29 cellular contexts compared by ENCODE assay signal in the genomic region with DNA sequence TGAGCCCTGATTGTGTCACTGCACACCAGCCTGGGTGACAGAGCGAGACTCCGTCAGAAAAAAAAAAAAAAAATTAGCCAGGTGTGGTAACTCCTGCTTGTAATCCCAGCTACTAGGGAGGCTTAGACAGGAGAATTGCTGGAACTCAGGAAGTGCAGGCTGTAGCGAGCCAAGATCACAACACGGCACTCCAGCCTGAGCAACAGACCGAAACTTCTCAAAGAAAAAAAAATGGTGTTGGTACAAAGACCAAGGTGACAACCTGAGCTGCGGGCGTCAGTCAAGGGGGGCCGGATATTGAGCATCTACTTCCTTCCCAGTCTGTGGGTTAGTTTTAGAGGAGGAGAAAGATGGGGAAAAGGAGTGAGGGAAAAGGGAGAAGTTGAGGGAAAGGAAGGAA. TPM values are rescaled to one million over a fixed set of nuclear protein-coding genes. Genes with fewer than 3 reads are reported as not detected.
DNase-seq lines count a peak whose midpoint lies in the region; ATAC-seq, FAIRE-seq and TF ChIP-seq lines count a peak whose summit lies in the region.
"Had no signal": no experiment of that assay in that cellular context is flagged by ENCODE, and none has a peak within 500 bp of the region (broad histone marks: within the 10 kb centered on the region; RNA-seq: fewer than 3 reads in every experiment).

No MANE protein-coding gene starts in this region.

- H2BK12ac ChIP-seq in H1 (ENCODE audit: low read depth, low read length), result no peak overlapping the region

- no peaks in the 10 kb centered on the region for H3K4me1 ChIP-seq in H1 (replicated peaks in 1 of 4; ENCODE audit: control insufficient read depth in 3 of 4, insufficient read depth in 4 of 4, low read length in 3 of 4)
- peaks cover 11 to 13% of the 10 kb centered on the region in 2 experiments for H3K4me1 ChIP-seq in neutrophil (ENCODE audit: control insufficient read depth in 1 of 2, insufficient read depth in 1 of 2, low read depth in 1 of 2, low read length in 1 of 2)
- no peaks in the 10 kb centered on the region for H3K4me1 ChIP-seq in right lobe of liver
- H3K4me1 ChIP-seq: testis had no signal

- H3K27ac ChIP-seq in H1 (ENCODE audit: low read depth, low read length), result no peak overlapping the region
- H3K27ac ChIP-seq in neutrophil, result peak overlapping the region; percentile 22
- no peak overlapping the region for H3K27ac ChIP-seq in right lobe of liver
- H3K27ac ChIP-seq: dorsolateral prefrontal cortex, testis had no signal

- H2BK5ac ChIP-seq in H1 (ENCODE audit: low read depth, low read length), result no peak overlapping the region

- peak overlapping the region; percentile 51; the same call in 1 of the 2 replicates for H4K8ac ChIP-seq in H1 (ENCODE audit: extremely low read depth, insufficient read depth, low read length)

- peaks cover 18% of the 10 kb centered on the region for H3K27me3 Mint-ChIP-seq in activated naive CD8-positive, alpha-beta T cell treated with anti-CD3 and anti-CD28 coated beads, Interleukin-2, amount 10 ng/mL, durations not matched to agents 7 days and 5 days
- H3K27me3 Mint-ChIP-seq in activated naive CD8-positive, alpha-beta T cell treated with anti-CD3 and anti-CD28 coated beads, Interleukin-2, amount 50 U/mL, for 24 hours, result no peaks in the 10 kb centered on the region

- intact Hi-C loops in right lobe of liver (cut with DNase I), result loop anchor here in 1 of 2 donors (5.0 kb wide), 1 partner anchor 137 kb away; no protein-coding TSS in a partner anchor

- H3K27ac Mint-ChIP-seq in activated naive CD8-positive, alpha-beta T cell treated with anti-CD3 and anti-CD28 coated beads, Interleukin-2, amount 10 ng/mL, durations not matched to agents 7 days and 5 days, result no peak overlapping the region
- H3K27ac Mint-ChIP-seq in activated naive CD8-positive, alpha-beta T cell treated with anti-CD3 and anti-CD28 coated beads, Interleukin-2, amount 50 U/mL, for 24 hours, result no peak overlapping the region
- H3K27ac Mint-ChIP-seq: stimulated activated naive B cell treated with anti-CD40 and anti-IgM and Interleukin-4, amounts not matched to agents 10 μg/mL and 1 μg/mL and 100 μg/mL, for 72 hours had no signal

- CTCF ChIA-PET in H1 (lab: Charles Lee; ENCODE audit: partially characterized antibody), result interaction anchor here (0.6 to 16.3 kb wide), 45 partner anchors 8 to 1981 kb away, joined by 3 to 286 read pairs (median 4); no protein-coding TSS in a partner anchor

- H2AFZ ChIP-seq in H1 (ENCODE audit: low read length), result no peak overlapping the region

- no peaks in the 10 kb centered on the region for H3K36me3 Mint-ChIP-seq in activated naive CD8-positive, alpha-beta T cell treated with anti-CD3 and anti-CD28 coated beads, Interleukin-2, amount 10 ng/mL, durations not matched to agents 7 days and 5 days
- H3K36me3 Mint-ChIP-seq in activated naive CD8-positive, alpha-beta T cell treated with anti-CD3 and anti-CD28 coated beads, Interleukin-2, amount 50 U/mL, for 24 hours (ENCODE audit: low read depth), result no peaks in the 10 kb centered on the region
- H3K36me3 Mint-ChIP-seq: stimulated activated naive B cell treated with anti-CD40 and anti-IgM and Interleukin-4, amounts not matched to agents 10 μg/mL and 1 μg/mL and 100 μg/mL, for 72 hours had no signal

- no peak overlapping the region for H3K4ac ChIP-seq in H1 (replicated peaks; ENCODE audit: insufficient read length, low read depth, low read length)

- no peak for TF ChIP-seq EP300 in H1 (IDR thresholded peaks at IDR 0.05; ENCODE audit: borderline replicate concordance in 1 of 2, low read depth in 2 of 2, low read length in 2 of 2)

- no peak overlapping the region for H3K9ac ChIP-seq in H1 (replicated peaks in 1 of 4; ENCODE audit: extremely low read depth in 1 of 4, low read depth in 3 of 4, low read length in 3 of 4)

- FAIRE-seq in H1 (lab: Jason Lieb, UNC), result no peak

- H4K5ac ChIP-seq in H1 (ENCODE audit: insufficient read length, low read depth, low read length), result no peak overlapping the region

- peak; percentile 30 for ATAC-seq in activated naive CD8-positive, alpha-beta T cell treated with anti-CD3 and anti-CD28 coated beads, Interleukin-2, amount 10 ng/mL, durations not matched to agents 7 days and 5 days (ENCODE audit: low read depth)
- ATAC-seq in activated naive CD8-positive, alpha-beta T cell treated with anti-CD3 and anti-CD28 coated beads, Interleukin-2, amount 50 U/mL, for 24 hours, result no peak
- ATAC-seq in omental fat pad (ENCODE audit: low FRiP score) (no peak), right lobe of liver (no peak)
- ATAC-seq: sciatic nerve; stimulated activated naive B cell treated with anti-CD40 and anti-IgM and Interleukin-4, amounts not matched to agents 10 μg/mL and 1 μg/mL and 100 μg/mL, for 72 hours had no signal

- H3K36me3 ChIP-seq in H1 (ENCODE audit: control insufficient read depth in 2 of 4, insufficient read depth in 4 of 4, low read length in 3 of 4) (no peaks in the 10 kb centered on the region), neutrophil (no peaks in the 10 kb centered on the region), right lobe of liver (no peaks in the 10 kb centered on the region)

- no peak overlapping the region for H3K23ac ChIP-seq in H1 (ENCODE audit: insufficient read length)

- H3K9me3 ChIP-seq in H1 (ENCODE audit: insufficient read depth in 2 of 2, low read depth in 1 of 2, low read length in 1 of 2) (no peaks in the 10 kb centered on the region), neutrophil (no peaks in the 10 kb centered on the region), right lobe of liver (no peaks in the 10 kb centered on the region)
- H3K9me3 ChIP-seq: Caco-2, MG63, testis had no signal

- H3K79me1 ChIP-seq in H1 (ENCODE audit: low read depth, low read length), result no peaks in the 10 kb centered on the region

- no peak overlapping the region for H2BK20ac ChIP-seq in H1 (ENCODE audit: low read length)

- no peak overlapping the region for H2AK5ac ChIP-seq in H1 (ENCODE audit: low read depth, low read length)

- peaks cover 2% of the 10 kb centered on the region; the same call in 1 of the 2 replicates for H3K23me2 ChIP-seq in H1 (ENCODE audit: low read depth, low read length)

- H2BK15ac ChIP-seq in H1 (ENCODE audit: low read length), result no peak overlapping the region

- peaks cover 2% of the 10 kb centered on the region for H3K4me1 Mint-ChIP-seq in activated naive CD8-positive, alpha-beta T cell treated with anti-CD3 and anti-CD28 coated beads, Interleukin-2, amount 10 ng/mL, durations not matched to agents 7 days and 5 days
- no peaks in the 10 kb centered on the region for H3K4me1 Mint-ChIP-seq in activated naive CD8-positive, alpha-beta T cell treated with anti-CD3 and anti-CD28 coated beads, Interleukin-2, amount 50 U/mL, for 24 hours
- H3K4me1 Mint-ChIP-seq: stimulated activated naive B cell treated with anti-CD40 and anti-IgM and Interleukin-4, amounts not matched to agents 10 μg/mL and 1 μg/mL and 100 μg/mL, for 72 hours had no signal

- no peak for DNase-seq in activated naive CD8-positive, alpha-beta T cell treated with anti-CD3 and anti-CD28 coated beads, Interleukin-2, amount 10 ng/mL, durations not matched to agents 7 days and 5 days
- DNase-seq in activated naive CD8-positive, alpha-beta T cell treated with anti-CD3 and anti-CD28 coated beads, Interleukin-2, amount 50 U/mL, for 24 hours, result no peak
- no peak for DNase-seq in H1 (ENCODE audit: low read depth in 1 of 2, low spot score in 2 of 2)
- DNase-seq in GM10266 (ENCODE audit: extremely low spot score), result no peak
- DNase-seq in RPMI8226, result no peak
- no peak for DNase-seq in omental fat pad (ENCODE audit: low spot score)
- DNase-seq in right lobe of liver, result no peak
- DNase-seq: activated CD4-positive, alpha-beta T cell treated with anti-CD3 and anti-CD28 coated beads, Interleukin-2, amount 50 U/mL, for 48 hours; activated CD8-positive, alpha-beta memory T cell treated with anti-CD3 and anti-CD28 coated beads, Interleukin-2, amount 50 U/mL, for 48 hours; Caco-2; DMS79 treated with DMSO at 0.1 percent for 48 hours; dorsolateral prefrontal cortex; GF-D8; islet precursor cell; KG1; MG63; NCI-H1417; NCI-H2029 treated with DMSO at 0.1 percent for 48 hours; NCI-H2227 treated with DMSO at 0.1 percent for 48 hours; NCI-H69; posterior cingulate gyrus; SHP77; stimulated activated CD4-positive, alpha-beta T cell treated with anti-CD3 and anti-CD28 coated beads, Interleukin-4, amount 100 ng/mL, for 4 hours; stimulated activated naive B cell treated with anti-CD40 and anti-IgM and Interleukin-4, amounts not matched to agents 10 μg/mL and 1 μg/mL and 100 μg/mL, for 72 hours; T-helper 9 cell; testis had no signal

- TF ChIP-seq POLR2A in H1 (IDR thresholded peaks at IDR 0.05; ENCODE audit: control extremely low read depth in 1 of 2, low read depth in 2 of 2, low read length in 2 of 2), result no peak
- no peak for TF ChIP-seq POLR2A in right lobe of liver (IDR thresholded peaks at IDR 0.05)

- H3K4me2 ChIP-seq in H1 (ENCODE audit: insufficient read depth in 1 of 2, low read depth in 2 of 2, low read length in 2 of 2), result no peak overlapping the region

- WGBS in H1 (ENCODE audit: extremely low coverage in 1 of 2, insufficient coverage in 1 of 2, insufficient read length in 1 of 2, insufficient replicate concordance in 2 of 2, low coverage in 1 of 2, low lambda C conversion rate in 2 of 2, missing lambda C conversion rate in 1 of 2), 2 experiments, result 94% methylated on average over 6 of the region's 8 CpGs; no CpG with 5 or more reads in 1 of the 2 experiments
- WGBS in right lobe of liver (ENCODE audit: insufficient coverage, low coverage, low lambda C conversion rate, missing lambda C conversion rate), result 62% methylated on average over 8 of the region's 8 CpGs

- no peak overlapping the region for H3K4me3 ChIP-seq in H1 (ENCODE audit: extremely low read depth in 1 of 4, insufficient read depth in 2 of 4, low read depth in 3 of 4, low read length in 4 of 4)
- peak overlapping the region; percentile 6 to 36 for H3K4me3 ChIP-seq in neutrophil (ENCODE audit: low read depth in 1 of 2, low read length in 1 of 2)
- H3K4me3 ChIP-seq in right lobe of liver, result no peak overlapping the region
- H3K4me3 ChIP-seq: dorsolateral prefrontal cortex, MG63, testis had no signal

- H3K27me3 ChIP-seq in H1 (replicated peaks in 1 of 4; ENCODE audit: control insufficient read depth in 3 of 4, extremely low read depth in 1 of 4, insufficient read depth in 3 of 4, low read length in 3 of 4), result no peaks in the 10 kb centered on the region
- H3K27me3 ChIP-seq in neutrophil, result no peaks in the 10 kb centered on the region
- no peaks in the 10 kb centered on the region for H3K27me3 ChIP-seq in right lobe of liver
- H3K27me3 ChIP-seq: MG63, testis had no signal

- TF ChIP-seq RAD21 in H1 (IDR thresholded peaks at IDR 0.05 in 1 of 2, conservative IDR thresholded peaks at IDR 0.05 in 1 of 2; ENCODE audit: low read depth in 2 of 2, low read length in 2 of 2), result no peak

- H4K20me1 ChIP-seq in H1 (replicated peaks in 1 of 2; ENCODE audit: control insufficient read depth in 1 of 2, insufficient read depth in 2 of 2, low read length in 2 of 2), result no peaks in the 10 kb centered on the region

- H3K14ac ChIP-seq in H1 (ENCODE audit: insufficient read length), result no peak overlapping the region

- no peak overlapping the region for H3K18ac ChIP-seq in H1 (ENCODE audit: extremely low read depth, low read length)

- H4K91ac ChIP-seq in H1 (replicated peaks; ENCODE audit: insufficient read length, low read length), result no peak overlapping the region

- H3K4me3 Mint-ChIP-seq in activated naive CD8-positive, alpha-beta T cell treated with anti-CD3 and anti-CD28 coated beads, Interleukin-2, amount 10 ng/mL, durations not matched to agents 7 days and 5 days, result peak overlapping the region; percentile 10
- H3K4me3 Mint-ChIP-seq in activated naive CD8-positive, alpha-beta T cell treated with anti-CD3 and anti-CD28 coated beads, Interleukin-2, amount 50 U/mL, for 24 hours, result no peak overlapping the region
- H3K4me3 Mint-ChIP-seq: nephron; stimulated activated naive B cell treated with anti-CD40 and anti-IgM and Interleukin-4, amounts not matched to agents 10 μg/mL and 1 μg/mL and 100 μg/mL, for 72 hours had no signal

- TF ChIP-seq CTCF in H1 (IDR thresholded peaks at IDR 0.05; ENCODE audit: control extremely low read depth in 1 of 3, insufficient read depth in 1 of 3, low read depth in 1 of 3, low read length in 3 of 3) (no peak), neutrophil (IDR thresholded peaks at IDR 0.05) (no peak), GM10266 (IDR thresholded peaks at IDR 0.05; ENCODE audit: control insufficient read depth, insufficient read depth, low read depth, missing control alignments) (no peak), omental fat pad (IDR thresholded peaks at IDR 0.05) (no peak), right lobe of liver (IDR thresholded peaks at IDR 0.05) (no peak)

- no peak overlapping the region for H3K56ac ChIP-seq in H1 (replicated peaks; ENCODE audit: insufficient read length, low read depth, low read length)

- H3K79me2 ChIP-seq in H1 (ENCODE audit: control insufficient read depth in 1 of 2, insufficient read depth in 2 of 2, low read length in 2 of 2), result no peaks in the 10 kb centered on the region

- POLR2A ChIA-PET in activated naive CD8-positive, alpha-beta T cell treated with anti-CD3 and anti-CD28 coated beads, Interleukin-2, amount 10 ng/mL, durations not matched to agents 7 days and 5 days (lab: Charles Lee), result interaction anchor here (0.7 to 2.6 kb wide), 4 partner anchors 10 to 271 kb away, joined by 3 to 8 read pairs (median 4); partner anchors contain the start of gene HSPA8
- POLR2A ChIA-PET in H1 (lab: Charles Lee; ENCODE audit: partially characterized antibody), result interaction anchor here (0.6 to 0.7 kb wide), 2 partner anchors 101 to 137 kb away, joined by 3 read pairs; no protein-coding TSS in a partner anchor

- no peaks in the 10 kb centered on the region for H3K9me3 Mint-ChIP-seq in activated naive CD8-positive, alpha-beta T cell treated with anti-CD3 and anti-CD28 coated beads, Interleukin-2, amount 10 ng/mL, durations not matched to agents 7 days and 5 days
- no peaks in the 10 kb centered on the region for H3K9me3 Mint-ChIP-seq in activated naive CD8-positive, alpha-beta T cell treated with anti-CD3 and anti-CD28 coated beads, Interleukin-2, amount 50 U/mL, for 24 hours
- H3K9me3 Mint-ChIP-seq: nephron; stimulated activated naive B cell treated with anti-CD40 and anti-IgM and Interleukin-4, amounts not matched to agents 10 μg/mL and 1 μg/mL and 100 μg/mL, for 72 hours had no signal

- H2BK120ac ChIP-seq in H1 (replicated peaks; ENCODE audit: low read depth, low read length), result no peak overlapping the region

RNA-seq across cellular contexts. Expression of gene HSPA8, which starts 48.5 kb away (rescaled TPM):
- 1,000 to 10,000 TPM; 1,098 to 1,132 TPM for total RNA-seq in activated naive CD8-positive, alpha-beta T cell treated with anti-CD3 and anti-CD28 coated beads, Interleukin-2, amount 10 ng/mL, durations not matched to agents 7 days and 5 days
- 2,155 and 2,163 TPM in 2 replicates for total RNA-seq in H1 (2021; fragmentation: NEBNext Ultra II Directional; extraction: Animal tissue kit (Norgen Biotek cat#: 25700))
- 828 and 1,491 TPM in 2 replicates for polyA plus RNA-seq in H1 (2011; rRNA removed)
- polyA plus RNA-seq in H1 (2011; cell fraction: cytosol; rRNA removed), result 1,414 TPM
- polyA plus RNA-seq in H1 (2011; cell fraction: nucleus; rRNA removed), result 2,426 TPM
- polyA plus RNA-seq in H1 (2012, experiment 1 of 2), result 1,853 to 2,631 TPM (median 2,116 TPM) in 4 replicates
- polyA plus RNA-seq in H1 (2012, experiment 2 of 2), result 336 TPM
- polyA plus RNA-seq in H1 (2013, experiment 1 of 2), result 1,352 TPM
- polyA plus RNA-seq in H1 (2013, experiment 2 of 2), result 1,312 TPM
- polyA minus RNA-seq in H1 (2011; rRNA and poly(A)+ RNA removed), result 4,930 and 7,715 TPM in 2 replicates
- 1,075 TPM for polyA minus RNA-seq in H1 (2011; cell fraction: cytosol; rRNA and poly(A)+ RNA removed)
- 1,855 TPM for polyA minus RNA-seq in H1 (2011; cell fraction: nucleus; rRNA and poly(A)+ RNA removed)
- total RNA-seq in omental fat pad, result 1,000 to 10,000 TPM in 2 of 4 donors, 100 to 1,000 TPM in 2; 751 to 1,858 (median 1,218) TPM
- total RNA-seq in right lobe of liver, result 100 to 1,000 TPM; 388 to 894 (median 659) TPM

Comparison
In these comparisons a context has a peak if more than half of its experiments do, and no peak if none do; other contexts are left out.
1. H3K4me3 ChIP-seq: peak in neutrophil (2 of 2); none in H1 (0 of 4) and right lobe of liver (0 of 3).